19 cellular contexts compared by ENCODE assay signal in the genomic region with DNA sequence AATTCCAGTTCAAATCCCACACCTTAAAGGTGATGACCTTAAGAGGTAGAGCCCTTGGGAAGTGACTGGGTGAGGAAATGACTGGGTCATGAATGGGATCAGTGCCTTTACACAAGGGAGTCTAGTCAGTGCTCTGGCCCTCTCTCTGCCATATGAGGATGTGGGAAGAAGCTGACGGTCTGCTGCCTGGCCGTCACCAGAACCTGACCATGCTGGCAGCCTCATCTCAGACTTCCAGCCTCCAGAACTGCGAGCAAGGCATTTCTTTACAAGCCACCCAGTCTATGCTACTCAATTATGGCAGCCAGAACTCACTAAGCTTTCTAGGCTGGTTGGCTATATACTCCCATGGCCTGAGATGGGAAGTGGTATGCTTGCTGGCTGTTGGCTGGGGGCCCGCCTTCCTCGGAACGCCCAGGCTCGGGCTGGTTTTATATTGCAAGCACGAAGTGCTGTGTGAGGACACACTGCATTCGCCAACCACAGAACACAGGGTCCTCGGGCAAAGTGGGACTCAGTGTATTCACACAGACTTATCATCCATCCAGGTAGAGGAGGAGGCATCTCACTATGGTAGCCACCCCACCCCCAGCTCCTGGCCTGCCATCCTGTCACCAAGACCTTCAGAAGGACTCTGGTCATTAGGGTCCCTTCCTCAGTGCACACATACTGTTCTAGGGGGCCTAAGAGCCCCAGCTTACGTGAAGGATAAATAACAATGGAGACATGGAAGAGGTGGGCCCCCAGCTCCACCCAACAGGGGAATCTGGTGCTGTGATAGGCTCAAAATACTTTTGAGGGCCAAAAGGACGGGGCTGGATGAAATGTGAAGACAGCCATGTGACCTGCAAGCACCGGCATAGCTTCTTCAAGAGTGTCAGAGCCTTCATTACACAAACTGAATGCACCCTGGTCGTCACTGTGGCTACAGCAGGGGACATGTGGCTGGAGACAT. TPM values are rescaled to one million over a fixed set of nuclear protein-coding genes. Genes with fewer than 3 reads are reported as not detected.
A peak's percentile ranks its signal among the peaks of the same experiment; 100 is the strongest.
DNase-seq lines count a peak whose midpoint lies in the region; ATAC-seq and TF ChIP-seq lines count a peak whose summit lies in the region.
"Had no signal": no experiment of that assay in that cellular context is flagged by ENCODE, and none has a peak within 500 bp of the region (broad histone marks: within the 10 kb centered on the region; RNA-seq: fewer than 3 reads in every experiment).

No MANE protein-coding gene starts in this region.

- H3K9me3 ChIP-seq in heart right ventricle (no peaks in the 10 kb centered on the region), lung (ENCODE audit: control insufficient read depth in 2 of 2, insufficient read depth in 1 of 2, low read length in 1 of 2) (no peaks in the 10 kb centered on the region)
- H3K9me3 ChIP-seq: BLaER1 treated with 17β-estradiol and CSF1 and Interleukin-3, amounts not matched to agents 10 nM and 100 nM; esophagus squamous epithelium had no signal

- peak overlapping the region in 1 of 10 donors; percentile 36 for H3K27ac ChIP-seq in heart right ventricle
- peak overlapping the region in 45 of 59 donors; percentile 1 to 85 (median 54) for H3K27ac ChIP-seq in dorsolateral prefrontal cortex
- H3K27ac ChIP-seq in lung (ENCODE audit: low read depth in 1 of 2, low read length in 1 of 2): no peak overlapping the region

- 80 to 83% methylated on average over 14 of the region's 14 CpGs for WGBS in heart right ventricle, 2 donors
- 87 to 88% methylated on average over 14 of the region's 14 CpGs for WGBS in lung, 2 donors

- H3K9me3 Mint-ChIP-seq in stimulated activated naive CD8-positive, alpha-beta T cell treated with anti-CD3 and anti-CD28 coated beads, Interleukin-15, amount 100 ng/mL, for 72 hours: no peaks in the 10 kb centered on the region

- H3K27ac Mint-ChIP-seq in stimulated activated naive CD8-positive, alpha-beta T cell treated with anti-CD3 and anti-CD28 coated beads, Interleukin-15, amount 100 ng/mL, for 72 hours: peak overlapping the region in 1 of 2 donors; percentile 65

- DNase-seq in left cardiac atrium (peak; percentile 18), heart right ventricle (no peak), dorsolateral prefrontal cortex (peak in 2 of 10 donors; percentile 9 to 22), lung (ENCODE audit: low spot score) (peak; percentile 23), NCI-H524 (lab: John Stamatoyannopoulos, UW) (no peak), OCI-M2 (lab: John Stamatoyannopoulos, UW; ENCODE audit: unreplicated experiment) (no peak)
- no peak for DNase-seq in stimulated activated naive CD8-positive, alpha-beta T cell treated with anti-CD3 and anti-CD28 coated beads, Interleukin-15, amount 100 ng/mL, for 72 hours
- DNase-seq: activated effector memory CD4-positive, alpha-beta T cell treated with anti-CD3 and anti-CD28 coated beads, Interleukin-2, amount 50 U/mL, for 16 hours; esophagus squamous epithelium; glutamatergic neuron; NCI-H1417; NCI-H2171; NCI-H526; stimulated activated CD4-positive, alpha-beta T cell treated with anti-CD3 and anti-CD28 coated beads, Interleukin-4, amount 100 ng/mL, for 4 hours; T-helper 9 cell had no signal

- no peak overlapping the region for H3K4me3 ChIP-seq in heart right ventricle
- H3K4me3 ChIP-seq in dorsolateral prefrontal cortex: no peak overlapping the region
- no peak overlapping the region for H3K4me3 ChIP-seq in lung
- H3K4me3 ChIP-seq: BLaER1 treated with 17β-estradiol and CSF1 and Interleukin-3, amounts not matched to agents 10 nM and 100 nM; esophagus squamous epithelium; smooth muscle cell had no signal

- H3K4me1 Mint-ChIP-seq in stimulated activated naive CD8-positive, alpha-beta T cell treated with anti-CD3 and anti-CD28 coated beads, Interleukin-15, amount 100 ng/mL, for 72 hours: no peaks in the 10 kb centered on the region

- ATAC-seq in left cardiac atrium (no peak), heart right ventricle (no peak), lung (ENCODE audit: insufficient read depth, low FRiP score) (no peak), HG02938 (IDR thresholded peaks at IDR 0.05; ENCODE audit: unreplicated experiment) (no peak)
- no peak for ATAC-seq in stimulated activated naive CD8-positive, alpha-beta T cell treated with anti-CD3 and anti-CD28 coated beads, Interleukin-15, amount 100 ng/mL, for 72 hours
- ATAC-seq: activated CD4-positive, CD25-positive, alpha-beta regulatory T cell treated with anti-CD3 and anti-CD28 coated beads, Interleukin-2, amount 50 U/mL, for 24 hours had no signal

- H3K4me3 Mint-ChIP-seq in stimulated activated naive CD8-positive, alpha-beta T cell treated with anti-CD3 and anti-CD28 coated beads, Interleukin-15, amount 100 ng/mL, for 72 hours: no peak overlapping the region

- H3K27me3 ChIP-seq in heart right ventricle (no peaks in the 10 kb centered on the region), dorsolateral prefrontal cortex (no peaks in the 10 kb centered on the region), lung (ENCODE audit: control insufficient read depth, insufficient read depth) (no peaks in the 10 kb centered on the region)
- H3K27me3 ChIP-seq: BLaER1 treated with 17β-estradiol and CSF1 and Interleukin-3, amounts not matched to agents 10 nM and 100 nM; esophagus squamous epithelium had no signal

- TF ChIP-seq CTCF in heart right ventricle (IDR thresholded peaks at IDR 0.05) (no peak), dorsolateral prefrontal cortex (IDR thresholded peaks at IDR 0.05 in 54 of 56, conservative IDR thresholded peaks at IDR 0.05 in 2 of 56; ENCODE audit: low read depth in 1 of 56, partially characterized antibody in 56 of 56) (no peak), lung (IDR thresholded peaks at IDR 0.05; ENCODE audit: control extremely low read depth, extremely low read depth) (no peak)

- no peaks in the 10 kb centered on the region for H3K27me3 Mint-ChIP-seq in stimulated activated naive CD8-positive, alpha-beta T cell treated with anti-CD3 and anti-CD28 coated beads, Interleukin-15, amount 100 ng/mL, for 72 hours

- H3K4me1 ChIP-seq in heart right ventricle (peaks cover 0 to 29% (median 5%) of the 10 kb centered on the region in 9 donors), lung (ENCODE audit: control insufficient read depth in 2 of 2, insufficient read depth in 2 of 2, low read length in 2 of 2) (peaks cover 0 to 2% of the 10 kb centered on the region in 2 donors)

- H3K36me3 ChIP-seq in heart right ventricle: peaks cover 0 to 100% (median 58%) of the 10 kb centered on the region in 9 donors
- peaks cover 29 to 39% of the 10 kb centered on the region in 2 donors for H3K36me3 ChIP-seq in lung (ENCODE audit: control insufficient read depth in 2 of 2, insufficient read depth in 2 of 2, low read length in 2 of 2)

- intact Hi-C loops in left cardiac atrium (cut with DNase I): loop anchor here (5.0 to 10.0 kb wide), 2 partner anchors 64 to 71 kb away; no protein-coding TSS in a partner anchor
- intact Hi-C loops in heart right ventricle (cut with DNase I): loop anchor here in 6 of 10 donors (5.0 to 10.0 kb wide), 7 partner anchors 54 to 351 kb away; no protein-coding TSS in a partner anchor
- intact Hi-C loops in dorsolateral prefrontal cortex (cut with DNase I): loop anchor here (5.0 to 10.0 kb wide), 2 partner anchors 74 to 466 kb away; no protein-coding TSS in a partner anchor

RNA-seq across cellular contexts. Expression of a gene that starts 49.0 kb away (rescaled TPM):
- total RNA-seq in left cardiac atrium (10 to 100 TPM; 22.9 to 25.7 TPM), heart right ventricle (10 to 100 TPM; 21.5 to 33.2 (median 28.3) TPM), dorsolateral prefrontal cortex (10 to 100 TPM; 26.9 to 54.0 (median 37.1) TPM), lung (10 to 100 TPM; 13.6 to 45.5 TPM)
- polyA plus RNA-seq in heart right ventricle (10 to 100 TPM; 13.0 to 14.6 TPM), lung (1 to 10 TPM; 6.3 to 8.0 TPM)

Comparison
In these comparisons a context has a peak if more than half of its experiments do, and no peak if none do; other contexts are left out.
1. DNase-seq: peak in left cardiac atrium (single experiment) and lung (single experiment); none in heart right ventricle (0 of 2), NCI-H524 (0 of 2), OCI-M2 (single experiment) and stimulated activated naive CD8-positive, alpha-beta T cell treated with anti-CD3 and anti-CD28 coated beads, Interleukin-15, amount 100 ng/mL, for 72 hours (0 of 2).
2. H3K27ac ChIP-seq: peak in dorsolateral prefrontal cortex (45 of 59); none in lung (0 of 2).